ENCODE assay signal across 7 cellular contexts in genomic region chr3:169662215-169663070, GRCh38. TPM values are rescaled to one million over a fixed set of nuclear protein-coding genes. Genes with fewer than 3 reads are reported as not detected.
DNase-seq lines count a peak whose midpoint lies in the region; ATAC-seq, FAIRE-seq and TF ChIP-seq lines count a peak whose summit lies in the region.

No MANE protein-coding gene starts in this region.

- H3K27ac Mint-ChIP-seq in stimulated activated naive B cell treated with anti-CD40 and anti-IgM and Interleukin-4, amounts not matched to agents 10 μg/mL and 1 μg/mL and 100 μg/mL, for 72 hours, result no peak overlapping the region

- TF ChIP-seq CTCF in GM10266 (IDR thresholded peaks at IDR 0.05; ENCODE audit: control insufficient read depth, insufficient read depth, low read depth, missing control alignments), result peak; percentile 87
- peak; percentile 28 for TF ChIP-seq CTCF in liver (IDR thresholded peaks at IDR 0.05; ENCODE audit: low read depth, low read length, missing input control)

- H3K27me3 Mint-ChIP-seq in stimulated activated naive B cell treated with anti-CD40 and anti-IgM and Interleukin-4, amounts not matched to agents 10 μg/mL and 1 μg/mL and 100 μg/mL, for 72 hours, result peaks cover 70 to 96% of the 10 kb centered on the region in 2 donors

- DNase-seq in GM10266 (ENCODE audit: extremely low spot score), result peak; percentile 83
- peak; percentile 70 for DNase-seq in H54 (ENCODE audit: insufficient read length, low spot score)
- DNase-seq in LHCN-M2 (ENCODE audit: low read depth), result peak; percentile 46
- peak; percentile 92 for DNase-seq in SK-N-DZ (ENCODE audit: low spot score)
- DNase-seq in dedifferentiated amniotic fluid mesenchymal stem cell (ENCODE audit: extremely low spot score), result peak; percentile 45
- DNase-seq in stimulated activated naive B cell treated with anti-CD40 and anti-IgM and Interleukin-4, amounts not matched to agents 10 μg/mL and 1 μg/mL and 100 μg/mL, for 72 hours, result peak; percentile 42

- no peak overlapping the region for H3K9ac ChIP-seq in liver (ENCODE audit: low read depth in 1 of 2, low read length in 2 of 2)

- H3K4me3 ChIP-seq in liver (ENCODE audit: low read depth in 1 of 3, low read length in 3 of 3), result peak overlapping the region; percentile 56 to 59 (median 57)

- peak overlapping the region; percentile 87 to 91 for H3K4me3 Mint-ChIP-seq in stimulated activated naive B cell treated with anti-CD40 and anti-IgM and Interleukin-4, amounts not matched to agents 10 μg/mL and 1 μg/mL and 100 μg/mL, for 72 hours

- ATAC-seq in stimulated activated naive B cell treated with anti-CD40 and anti-IgM and Interleukin-4, amounts not matched to agents 10 μg/mL and 1 μg/mL and 100 μg/mL, for 72 hours (replicated peaks), result peak; percentile 69 to 78

- no peak for TF ChIP-seq POLR2A in H54 (IDR thresholded peaks at IDR 0.05; ENCODE audit: low read depth, low read length)

- no peak for TF ChIP-seq RAD21 in liver (IDR thresholded peaks at IDR 0.05)

- H3K9me3 ChIP-seq in liver (ENCODE audit: control insufficient read depth in 4 of 4, low read length in 3 of 4), result peaks cover 0 to 3% (median 0%) of the 10 kb centered on the region in 4 donors

- no peaks in the 10 kb centered on the region for H3K36me3 Mint-ChIP-seq in stimulated activated naive B cell treated with anti-CD40 and anti-IgM and Interleukin-4, amounts not matched to agents 10 μg/mL and 1 μg/mL and 100 μg/mL, for 72 hours

- peaks cover 9 to 24% (median 19%) of the 10 kb centered on the region in 4 donors for H3K4me1 ChIP-seq in liver (ENCODE audit: control insufficient read depth in 4 of 4, insufficient read depth in 4 of 4, low read length in 3 of 4)

- no peak for FAIRE-seq in H54 (lab: Jason Lieb, UNC)

- H3K9me3 Mint-ChIP-seq in stimulated activated naive B cell treated with anti-CD40 and anti-IgM and Interleukin-4, amounts not matched to agents 10 μg/mL and 1 μg/mL and 100 μg/mL, for 72 hours, result peaks cover 0 to 3% of the 10 kb centered on the region in 2 donors

- WGBS in liver, result 1% methylated on average over 82 of the region's 82 CpGs

- H3K4me1 Mint-ChIP-seq in stimulated activated naive B cell treated with anti-CD40 and anti-IgM and Interleukin-4, amounts not matched to agents 10 μg/mL and 1 μg/mL and 100 μg/mL, for 72 hours, result peaks cover 29 to 83% of the 10 kb centered on the region in 2 donors

- H3K27me3 ChIP-seq in liver (ENCODE audit: control insufficient read depth in 4 of 4, insufficient read depth in 4 of 4, low read length in 3 of 4), result peaks cover 0 to 54% (median 20%) of the 10 kb centered on the region in 4 donors

- peak overlapping the region; percentile 12 to 19 for H3K27ac ChIP-seq in liver (ENCODE audit: low read depth in 1 of 2, low read length in 2 of 2)

- H3K36me3 ChIP-seq in liver (ENCODE audit: control insufficient read depth in 4 of 4, insufficient read depth in 3 of 4, low read depth in 1 of 4, low read length in 3 of 4), result no peaks in the 10 kb centered on the region

TF ChIP-seq in liver, 16 proteins besides CTCF, POLR2A, EP300 and RAD21:
- no peak for TF ChIP-seq FOXA2 (IDR thresholded peaks at IDR 0.05)
- TF ChIP-seq SP1 (IDR thresholded peaks at IDR 0.05), result no peak
- TF ChIP-seq HNF4A (conservative IDR thresholded peaks at IDR 0.05), result no peak
- no peak for TF ChIP-seq NR2F2 (IDR thresholded peaks at IDR 0.05)
- no peak for TF ChIP-seq RXRA (IDR thresholded peaks at IDR 0.05)
- TF ChIP-seq HNF4G (IDR thresholded peaks at IDR 0.05), result no peak
- no peak for TF ChIP-seq FOXA1 (IDR thresholded peaks at IDR 0.05)
- TF ChIP-seq ZBTB33 (IDR thresholded peaks at IDR 0.05), result no peak

RNA-seq across cellular contexts. Expression of gene MECOM, which starts 1.1 kb away (rescaled TPM):
- total RNA-seq in LHCN-M2 (2014; rRNA removed), result 12.8 and 13.8 TPM in 2 replicates
- polyA plus RNA-seq in LHCN-M2 (2012), result 1.4 TPM
- polyA plus RNA-seq in SK-N-DZ (2014; cell fraction: cytosol; rRNA removed), result 0.86 and 2.2 TPM in 2 replicates
- polyA plus RNA-seq in SK-N-DZ (2014; cell fraction: nucleus; rRNA removed), result 0.74 and 0.90 TPM in 2 replicates
- total RNA-seq in liver, result 1 to 10 TPM; 2.6 to 2.7 TPM
- polyA plus RNA-seq in liver, result 1 to 10 TPM in 1 of 2 donors, under 1 TPM in 1; 0.73 to 1.4 TPM

Comparison
In these comparisons a context has a peak if more than half of its experiments do, and no peak if none do; other contexts are left out.
1. Peak in every context shown above with its lines: DNase-seq, ATAC-seq, H3K4me3 ChIP-seq and H3K27ac ChIP-seq.
2. DNase-seq: peak in every context shown above with its lines; median percentile 92 in SK-N-DZ; 83 in GM10266; 70 in H54; 46 in LHCN-M2; 45 in dedifferentiated amniotic fluid mesenchymal stem cell; 42 in stimulated activated naive B cell treated with anti-CD40 and anti-IgM and Interleukin-4, amounts not matched to agents 10 μg/mL and 1 μg/mL and 100 μg/mL, for 72 hours.